1 cellular context compared by ENCODE assay signal in genomic region chr12:25965682-25966081, GRCh38.
TF ChIP-seq lines count a peak whose summit lies in the region.

No MANE protein-coding gene starts in this region.

TF ChIP-seq in HEK293, 187 proteins besides CTCF, POLR2A, EP300 and RAD21 (continued from another document):
- TF ChIP-seq, protein P1, sequence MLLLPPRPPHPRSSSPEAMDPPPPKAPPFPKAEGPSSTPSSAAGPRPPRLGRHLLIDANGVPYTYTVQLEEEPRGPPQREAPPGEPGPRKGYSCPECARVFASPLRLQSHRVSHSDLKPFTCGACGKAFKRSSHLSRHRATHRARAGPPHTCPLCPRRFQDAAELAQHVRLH (tag by site-specific recombination; IDR thresholded peaks at IDR 0.05) = peak; percentile 51; the same call in 1 of the 2 replicates
- TF ChIP-seq ZNF146 (tag by site-specific recombination; IDR thresholded peaks at IDR 0.05) (peak; percentile 77), ZNF600 (tag by site-specific recombination; IDR thresholded peaks at IDR 0.05) (no peak), ZNF560 (tag by site-specific recombination; IDR thresholded peaks at IDR 0.05; ENCODE audit: borderline replicate concordance) (no peak), OSR2 (tag by site-specific recombination; IDR thresholded peaks at IDR 0.05) (no peak), SALL2 (tag by site-specific recombination; IDR thresholded peaks at IDR 0.05; ENCODE audit: borderline replicate concordance) (no peak), KLF9 (tag by site-specific recombination; IDR thresholded peaks at IDR 0.05; ENCODE audit: low read depth) (no peak), ZNF777 (tag by site-specific recombination; IDR thresholded peaks at IDR 0.05; ENCODE audit: borderline replicate concordance) (no peak), ZNF596 (tag by site-specific recombination; IDR thresholded peaks at IDR 0.05) (no peak), HOXD13 (CRISPR knock-in tag; IDR thresholded peaks at IDR 0.05; ENCODE audit: borderline replicate concordance) (no peak), ZNF792 (tag by site-specific recombination; IDR thresholded peaks at IDR 0.05) (no peak), ZFP69B (tag by site-specific recombination; IDR thresholded peaks at IDR 0.05) (no peak), ZNF776 (tag by site-specific recombination; IDR thresholded peaks at IDR 0.05; ENCODE audit: borderline replicate concordance) (no peak)
- TF ChIP-seq, protein P2, sequence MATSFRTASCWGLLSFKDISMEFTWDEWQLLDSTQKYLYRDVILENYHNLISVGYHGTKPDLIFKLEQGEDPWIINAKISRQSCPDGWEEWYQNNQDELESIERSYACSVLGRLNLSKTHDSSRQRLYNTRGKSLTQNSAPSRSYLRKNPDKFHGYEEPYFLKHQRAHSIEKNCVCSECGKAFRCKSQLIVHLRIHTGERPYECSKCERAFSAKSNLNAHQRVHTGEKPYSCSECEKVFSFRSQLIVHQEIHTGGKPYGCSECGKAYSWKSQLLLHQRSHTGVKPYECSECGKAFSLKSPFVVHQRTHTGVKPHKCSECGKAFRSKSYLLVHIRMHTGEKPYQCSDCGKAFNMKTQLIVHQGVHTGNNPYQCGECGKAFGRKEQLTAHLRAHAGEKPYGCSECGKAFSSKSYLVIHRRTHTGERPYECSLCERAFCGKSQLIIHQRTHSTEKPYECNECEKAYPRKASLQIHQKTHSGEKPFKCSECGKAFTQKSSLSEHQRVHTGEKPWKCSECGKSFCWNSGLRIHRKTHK (tag by site-specific recombination; IDR thresholded peaks at IDR 0.05) = no peak
